In genomic region chr6:22236626-22237414, GRCh38 we compare ENCODE assay signal across 9 cellular contexts.
DNase-seq lines count a peak whose midpoint lies in the region; ATAC-seq, FAIRE-seq and TF ChIP-seq lines count a peak whose summit lies in the region.
"Had no signal": no experiment of that assay in that cellular context is flagged by ENCODE, and none has a peak within 500 bp of the region (broad histone marks: within the 10 kb centered on the region; RNA-seq: fewer than 3 reads in every experiment).

No MANE protein-coding gene starts in this region.

- H3K27ac ChIP-seq in upper lobe of left lung (no peak overlapping the region), HepG2 (ENCODE audit: extremely low read length, insufficient read depth, low read length) (no peak overlapping the region)
- H3K27ac ChIP-seq: gastrocnemius medialis had no signal

- TF ChIP-seq POLR2A in upper lobe of left lung (IDR thresholded peaks at IDR 0.05) (no peak), HepG2 (IDR thresholded peaks at IDR 0.05; ENCODE audit: insufficient read depth in 1 of 2, low read depth in 2 of 2, low read length in 2 of 2) (no peak)

- ATAC-seq in upper lobe of left lung (ENCODE audit: low FRiP score in 2 of 2), result peak; percentile 15 to 35
- ATAC-seq in HepG2, result no peak
- no peak for ATAC-seq in HG03571 (IDR thresholded peaks at IDR 0.05; ENCODE audit: unreplicated experiment)
- ATAC-seq: gastrocnemius medialis, sciatic nerve had no signal

- H3K4me1 ChIP-seq in upper lobe of left lung (no peaks in the 10 kb centered on the region), HepG2 (ENCODE audit: insufficient read depth, low read length) (no peaks in the 10 kb centered on the region)
- H3K4me1 ChIP-seq: gastrocnemius medialis had no signal

- H3K79me2 ChIP-seq in HepG2 (ENCODE audit: insufficient read depth, low read length), result no peaks in the 10 kb centered on the region

- H3K27me3 ChIP-seq in upper lobe of left lung (no peaks in the 10 kb centered on the region), HepG2 (ENCODE audit: control insufficient read depth in 1 of 2, insufficient read depth in 2 of 2, low read length in 2 of 2) (no peaks in the 10 kb centered on the region)
- H3K27me3 ChIP-seq: gastrocnemius medialis had no signal

- intact Hi-C loops in HepG2 (cut with micrococcal nuclease; ENCODE audit: unreplicated experiment), result no loop called here

- H2AFZ ChIP-seq in HepG2 (ENCODE audit: low read length), result no peak overlapping the region

- no peaks in the 10 kb centered on the region for H4K20me1 ChIP-seq in HepG2 (ENCODE audit: insufficient read depth, low read length)

- POLR2A ChIA-PET in HepG2 (lab: Yijun Ruan, JAX), result no interaction called here

- TF ChIP-seq RAD21 in HepG2 (CRISPR knock-in tag; IDR thresholded peaks at IDR 0.05), result no peak

- WGBS in upper lobe of left lung, 2 donors, result 63 to 66% methylated on average over 6 of the region's 6 CpGs
- under 1% methylated on average over 6 of the region's 6 CpGs for WGBS in HepG2 (ENCODE audit: low lambda C conversion rate)

- CTCF ChIA-PET in HepG2 (lab: Yijun Ruan, JAX; ENCODE audit: low intra/inter-chr PET ratio, low total read pairs), result no interaction called here

- no peak for TF ChIP-seq EP300 in upper lobe of left lung (IDR thresholded peaks at IDR 0.05)
- no peak for TF ChIP-seq EP300 in HepG2 (IDR thresholded peaks at IDR 0.05; ENCODE audit: low read depth in 2 of 2, low read length in 2 of 2)
- no peak for TF ChIP-seq EP300 in HepG2 (CRISPR knock-in tag; IDR thresholded peaks at IDR 0.05; ENCODE audit: borderline replicate concordance)

- H3K4me3 ChIP-seq in upper lobe of left lung, result no peak overlapping the region
- H3K4me3 ChIP-seq in HepG2 (replicated peaks in 1 of 3; ENCODE audit: insufficient read depth in 1 of 3, low read depth in 2 of 3, low read length in 3 of 3), result no peak overlapping the region
- H3K4me3 ChIP-seq: gastrocnemius medialis had no signal

- no peak overlapping the region for H3K9ac ChIP-seq in HepG2 (ENCODE audit: insufficient read depth, low read depth, low read length)

- no TSS peak for BruUV-seq in HepG2 (replicated peaks; lab: Mats Ljungman, UMichigan)

- no peak for TF ChIP-seq CTCF in upper lobe of left lung (IDR thresholded peaks at IDR 0.05)
- no peak for TF ChIP-seq CTCF in HepG2 (CRISPR knock-in tag; IDR thresholded peaks at IDR 0.05)

- H3K36me3 ChIP-seq in upper lobe of left lung (no peaks in the 10 kb centered on the region), HepG2 (replicated peaks in 1 of 2; ENCODE audit: control insufficient read depth in 1 of 2, insufficient read depth in 2 of 2, low read length in 2 of 2) (no peaks in the 10 kb centered on the region)
- H3K36me3 ChIP-seq: gastrocnemius medialis had no signal

- no peak overlapping the region for H3K4me2 ChIP-seq in HepG2 (ENCODE audit: low read depth, low read length)

- FAIRE-seq in HepG2 (lab: Jason Lieb, UNC), result no peak

- peak; percentile 78 for DNase-seq in HCEC 1CT
- DNase-seq in SHP77 treated with DMSO at 0.1 percent for 48 hours (lab: John Stamatoyannopoulos, UW), result peak; percentile 67
- peak; percentile 74 for DNase-seq in fibroblast of the conjunctiva (ENCODE audit: low read depth)
- no peak for DNase-seq in upper lobe of left lung
- no peak for DNase-seq in NCI-H1417 treated with DMSO at 0.1 percent for 48 hours (lab: John Stamatoyannopoulos, UW)
- DNase-seq in HepG2 (ENCODE audit: low spot score), result no peak
- DNase-seq: gastrocnemius medialis had no signal

- in situ Hi-C loops in HepG2 (cut with HindIII; ENCODE audit: extremely low pct_ligation_motif_present, low pct_unique_long_range_greater_than_20kb), result no loop called here

- H3K9me3 ChIP-seq in upper lobe of left lung (no peaks in the 10 kb centered on the region), HepG2 (ENCODE audit: low read length) (peaks cover 88% of the 10 kb centered on the region)
- H3K9me3 ChIP-seq: gastrocnemius medialis had no signal

TF ChIP-seq in HepG2, 621 proteins besides CTCF, POLR2A, EP300 and RAD21 (continues in another document):
- TF ChIP-seq ETV6 (CRISPR knock-in tag; conservative IDR thresholded peaks at IDR 0.05), result no peak
- TF ChIP-seq ARHGAP35 (CRISPR knock-in tag; IDR thresholded peaks at IDR 0.05; ENCODE audit: borderline replicate concordance), result no peak
- TF ChIP-seq ZSCAN9 (CRISPR knock-in tag; IDR thresholded peaks at IDR 0.05; ENCODE audit: borderline replicate concordance), result no peak
- TF ChIP-seq ZHX1 (CRISPR knock-in tag; IDR thresholded peaks at IDR 0.05; ENCODE audit: low read depth), result no peak
- no peak for TF ChIP-seq NBN (conservative IDR thresholded peaks at IDR 0.05)
- no peak for TF ChIP-seq CREB3 (CRISPR knock-in tag; IDR thresholded peaks at IDR 0.05)
- TF ChIP-seq MNT (IDR thresholded peaks at IDR 0.05), result no peak
- no peak for TF ChIP-seq ZNF484 (CRISPR knock-in tag; IDR thresholded peaks at IDR 0.05; ENCODE audit: borderline replicate concordance, low read depth)
- TF ChIP-seq ZNF710 (CRISPR knock-in tag; IDR thresholded peaks at IDR 0.05; ENCODE audit: borderline replicate concordance), result no peak
- TF ChIP-seq ZNF75D (CRISPR knock-in tag; IDR thresholded peaks at IDR 0.05; ENCODE audit: borderline replicate concordance), result no peak

Comparison
In these comparisons a context has a peak if more than half of its experiments do, and no peak if none do; other contexts are left out.
1. DNase-seq: peak in HCEC 1CT (single experiment), SHP77 treated with DMSO at 0.1 percent for 48 hours (single experiment) and fibroblast of the conjunctiva (single experiment); none in upper lobe of left lung (0 of 2), NCI-H1417 treated with DMSO at 0.1 percent for 48 hours (single experiment) and HepG2 (single experiment).
2. ATAC-seq: peak in upper lobe of left lung (2 of 2); none in HepG2 (single experiment) and HG03571 (single experiment).